In genomic region chr1:145918992-145919939, GRCh38 we compare ENCODE assay signal across 8 cellular contexts. TPM values are rescaled to one million over a fixed set of nuclear protein-coding genes. Genes with fewer than 3 reads are reported as not detected.
DNase-seq lines count a peak whose midpoint lies in the region; ATAC-seq, FAIRE-seq and TF ChIP-seq lines count a peak whose summit lies in the region.

No MANE protein-coding gene starts in this region.

- peak; percentile 80 for ATAC-seq in HG03095 (IDR thresholded peaks at IDR 0.05; ENCODE audit: unreplicated experiment)

- no peaks in the 10 kb centered on the region for H3K27me3 ChIP-seq in breast epithelium
- H3K27me3 ChIP-seq in skeletal muscle tissue (ENCODE audit: control insufficient read depth in 3 of 3, insufficient read depth in 3 of 3, low read length in 3 of 3) = no peaks in the 10 kb centered on the region

- H3K9ac ChIP-seq in skeletal muscle tissue (ENCODE audit: low read depth in 1 of 3, low read length in 3 of 3) = peak overlapping the region; percentile 90 to 97 (median 96)

- peaks cover 4 to 15% of the 10 kb centered on the region in 2 donors for H3K4me1 ChIP-seq in breast epithelium
- peaks cover 26 to 28% (median 27%) of the 10 kb centered on the region in 3 donors for H3K4me1 ChIP-seq in skeletal muscle tissue (ENCODE audit: control insufficient read depth in 3 of 3, insufficient read depth in 3 of 3, low read length in 3 of 3)

- H3K4me3 ChIP-seq in AG09309 (ENCODE audit: control insufficient read depth, low read depth, low read length) (peak overlapping the region; percentile 96), breast epithelium (peak overlapping the region; percentile 88 to 95 (median 88)), skeletal muscle tissue (ENCODE audit: low read length in 3 of 3) (peak overlapping the region; percentile 98 to 99 (median 99))

- FAIRE-seq in GM12891 (lab: Jason Lieb, UNC) = peak; percentile 54

- intact Hi-C loops in breast epithelium (cut with DNase I; ENCODE audit: low total_unique reads) = no loop called here

- H3K36me3 ChIP-seq in breast epithelium = no peaks in the 10 kb centered on the region
- H3K36me3 ChIP-seq in skeletal muscle tissue (ENCODE audit: control insufficient read depth in 3 of 3, insufficient read depth in 3 of 3, low read length in 3 of 3) = peaks cover 12 to 23% (median 19%) of the 10 kb centered on the region in 3 donors

- TF ChIP-seq POLR2A in GM12891 (IDR thresholded peaks at IDR 0.05; ENCODE audit: low read depth, low read length) = no peak; the same call in 1 of the 2 replicates
- TF ChIP-seq POLR2A in breast epithelium (IDR thresholded peaks at IDR 0.05) = no peak

- H3K27ac ChIP-seq in breast epithelium (peak overlapping the region; percentile 93 to 94), skeletal muscle tissue (ENCODE audit: low read depth, low read length) (peak overlapping the region; percentile 92)

- H3K9me3 ChIP-seq in breast epithelium (no peaks in the 10 kb centered on the region), skeletal muscle tissue (ENCODE audit: control insufficient read depth in 3 of 3, low read length in 3 of 3) (no peaks in the 10 kb centered on the region)

- TF ChIP-seq CTCF in AG09309 (IDR thresholded peaks at IDR 0.05; ENCODE audit: control insufficient read depth, insufficient read depth, low read depth, low read length, missing control alignments) (no peak), breast epithelium (IDR thresholded peaks at IDR 0.05) (no peak)

- DNase-seq in AG09309 (ENCODE audit: low read depth) (no peak), GM12891 (ENCODE audit: insufficient read length, low spot score) (no peak), OCI-M1 (lab: John Stamatoyannopoulos, UW) (peak; percentile 83), breast epithelium (ENCODE audit: low spot score in 2 of 2) (peak; percentile 54 to 86), iPS-NIHi7 (ENCODE audit: extremely low spot score) (peak; percentile 48), KG1 (lab: John Stamatoyannopoulos, UW) (no peak)

TF ChIP-seq in GM12891, 5 proteins besides CTCF, POLR2A, EP300 and RAD21:
- TF ChIP-seq PAX5 (IDR thresholded peaks at IDR 0.05; ENCODE audit: insufficient read depth, low read length, severe bottlenecking) (no peak), POLR2AphosphoS5 (IDR thresholded peaks at IDR 0.05; ENCODE audit: low read depth, low read length) (peak; percentile 58), TAF1 (IDR thresholded peaks at IDR 0.05; ENCODE audit: low read depth, low read length) (no peak)

RNA-seq across cellular contexts. Expression of gene PEX11B, which starts 0.7 kb away (rescaled TPM):
- 33.9 TPM for polyA plus RNA-seq in GM12891 (2012; ENCODE audit: low read depth, missing spikeins)
- total RNA-seq in breast epithelium (10 to 100 TPM; 20.3 to 40.1 (median 22.0) TPM), skeletal muscle tissue (26.6 TPM)

RNA-seq across cellular contexts. Expression of gene RBM8A, which starts 8.0 kb away (rescaled TPM):
- polyA plus RNA-seq in GM12891 (2012; ENCODE audit: low read depth, missing spikeins) = 178 TPM
- total RNA-seq in breast epithelium = 100 to 1,000 TPM; 115 to 137 (median 128) TPM
- total RNA-seq in skeletal muscle tissue = 36.5 TPM

RNA-seq across cellular contexts. Expression of gene ITGA10, which starts 9.4 kb away (rescaled TPM):
- polyA plus RNA-seq in GM12891 (2012; ENCODE audit: low read depth, missing spikeins) = 0.42 TPM
- total RNA-seq in breast epithelium (10 to 100 TPM in 2 of 3 donors, 1 to 10 TPM in 1; 3.2 to 74.9 (median 30.2) TPM), skeletal muscle tissue (3.1 TPM)

RNA-seq across cellular contexts. Expression of gene ANKRD35, which starts 33.6 kb away (rescaled TPM):
- not detected for polyA plus RNA-seq in GM12891 (2012; ENCODE audit: low read depth, missing spikeins)
- total RNA-seq in breast epithelium (10 to 100 TPM in 1 of 3 donors, 1 to 10 TPM in 2; 6.4 to 10.2 (median 7.0) TPM), skeletal muscle tissue (1.6 TPM)

RNA-seq across cellular contexts. Expression of gene LIX1L, which starts 38.6 kb away (rescaled TPM):
- 6.1 TPM for polyA plus RNA-seq in GM12891 (2012; ENCODE audit: low read depth, missing spikeins)
- total RNA-seq in breast epithelium = 10 to 100 TPM; 18.1 to 28.5 (median 21.8) TPM
- total RNA-seq in skeletal muscle tissue = 16.2 TPM

Comparison
In these comparisons a context has a peak if more than half of its experiments do, and no peak if none do; other contexts are left out.
1. DNase-seq: peak in OCI-M1 (single experiment), breast epithelium (2 of 2) and iPS-NIHi7 (single experiment); none in AG09309 (single experiment), GM12891 (single experiment) and KG1 (single experiment).
2. Peak in every context shown above with its lines, with median percentiles within 50 percentile points of each other: H3K4me3 ChIP-seq.